ENCODE assay signal across 9 cellular contexts in the genomic region with DNA sequence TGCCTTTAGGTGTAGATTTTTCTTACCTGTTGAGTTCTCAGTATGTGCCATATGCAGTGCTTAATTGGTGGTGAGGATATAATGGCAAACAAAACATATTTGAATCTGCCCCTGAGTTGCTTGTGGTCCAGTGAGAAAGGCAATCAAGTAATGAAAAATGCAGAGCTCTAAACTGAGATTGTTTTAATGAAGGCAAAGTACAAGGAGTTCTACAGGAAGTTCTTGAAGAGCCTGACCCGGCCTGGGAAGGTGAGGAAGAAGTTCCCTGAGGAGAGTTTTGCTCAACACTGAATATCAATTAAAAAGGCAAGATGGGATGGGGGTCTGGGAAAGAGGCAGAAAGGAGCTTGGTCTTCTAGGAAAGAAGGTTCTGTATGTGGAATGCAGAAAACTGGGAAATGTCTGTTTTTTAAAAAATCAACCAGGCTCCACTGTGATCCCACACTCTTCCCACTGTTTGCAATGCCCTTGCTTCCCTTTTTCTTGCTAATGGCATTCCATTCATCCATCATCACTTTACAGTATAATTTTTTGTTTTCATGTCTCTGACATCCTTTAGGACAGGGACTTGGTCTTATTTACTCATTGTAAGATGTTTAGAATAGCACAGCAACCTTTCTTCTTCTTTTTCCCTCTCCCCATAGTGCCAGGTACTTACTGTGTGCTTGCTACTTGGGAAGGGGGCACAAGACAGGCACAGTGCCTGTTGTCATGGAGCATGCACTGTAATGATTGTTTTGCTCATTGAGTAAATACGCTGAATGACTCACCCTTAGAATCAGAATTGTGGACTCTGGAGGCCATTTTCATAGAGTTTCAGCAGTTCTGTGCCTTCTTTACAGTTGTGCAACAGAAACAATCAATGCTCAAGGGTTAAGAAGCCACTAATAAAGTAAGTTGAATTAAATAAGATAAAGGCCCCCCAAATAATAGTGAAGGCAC.
A peak's percentile ranks its signal among the peaks of the same experiment; 100 is the strongest.
DNase-seq lines count a peak whose midpoint lies in the region; ATAC-seq and TF ChIP-seq lines count a peak whose summit lies in the region.
"Had no signal": no experiment of that assay in that cellular context is flagged by ENCODE, and none has a peak within 500 bp of the region (broad histone marks: within the 10 kb centered on the region; RNA-seq: fewer than 3 reads in every experiment).

No MANE protein-coding gene starts in this region.

- H3K4me3 ChIP-seq in osteoblast (ENCODE audit: insufficient read depth, low read length) = no peak overlapping the region

- no peak overlapping the region for H3K4me2 ChIP-seq in osteoblast (ENCODE audit: insufficient read depth, low read length)

- peaks cover 13% of the 10 kb centered on the region for H3K4me1 ChIP-seq in osteoblast (ENCODE audit: insufficient read depth, low read length)

- peak overlapping the region; percentile 36 for H3K27ac ChIP-seq in osteoblast (ENCODE audit: low read depth, low read length)

- peaks cover 33% of the 10 kb centered on the region for H3K4me1 Mint-ChIP-seq in dendritic cell treated with granulocyte-macrophage colony-stimulating factor and Interleukin-4, amounts not matched to agents 40 ng/mL and 50 ng/mL, for 4 days (ENCODE audit: low read depth)
- H3K4me1 Mint-ChIP-seq in naive thymus-derived CD8-positive, alpha-beta T cell = peaks cover 11 to 31% (median 20%) of the 10 kb centered on the region in 4 donors

- H3K27me3 ChIP-seq in osteoblast (ENCODE audit: insufficient read depth, low read length) = no peaks in the 10 kb centered on the region

- H4K20me1 ChIP-seq in osteoblast (ENCODE audit: insufficient read depth, low read length) = peaks cover 4% of the 10 kb centered on the region

- no peaks in the 10 kb centered on the region for H3K27me3 Mint-ChIP-seq in dendritic cell treated with granulocyte-macrophage colony-stimulating factor and Interleukin-4, amounts not matched to agents 40 ng/mL and 50 ng/mL, for 4 days
- no peaks in the 10 kb centered on the region for H3K27me3 Mint-ChIP-seq in naive thymus-derived CD8-positive, alpha-beta T cell

- H3K27ac Mint-ChIP-seq in dendritic cell treated with granulocyte-macrophage colony-stimulating factor and Interleukin-4, amounts not matched to agents 40 ng/mL and 50 ng/mL, for 4 days = peak overlapping the region; percentile 7
- peak overlapping the region in 3 of 10 donors; percentile 1 to 61 (median 6) for H3K27ac Mint-ChIP-seq in naive thymus-derived CD8-positive, alpha-beta T cell
- H3K27ac Mint-ChIP-seq: activated T-helper 1 cell treated with anti-CD3 and anti-CD28 coated beads, Interleukin-12 subunit alpha, Interleukin-12 subunit beta, Interleukin-2, Interleukin-4 antibody, amounts not matched to agents 30 ng/mL and 10 ng/mL and 1 ng/mL, durations not matched to agents 14 hours and 24 hours and 36 hours had no signal

- H3K9me3 ChIP-seq in osteoblast (ENCODE audit: low read depth, low read length) = no peaks in the 10 kb centered on the region

- H3K79me2 ChIP-seq in osteoblast (ENCODE audit: insufficient read depth, low read length) = peaks cover 2% of the 10 kb centered on the region

- no peak overlapping the region for H3K4me3 Mint-ChIP-seq in dendritic cell treated with granulocyte-macrophage colony-stimulating factor and Interleukin-4, amounts not matched to agents 40 ng/mL and 50 ng/mL, for 4 days
- H3K4me3 Mint-ChIP-seq in naive thymus-derived CD8-positive, alpha-beta T cell = no peak overlapping the region
- H3K4me3 Mint-ChIP-seq: activated T-helper 1 cell treated with anti-CD3 and anti-CD28 coated beads, Interleukin-12 subunit alpha, Interleukin-12 subunit beta, Interleukin-2, Interleukin-4 antibody, amounts not matched to agents 30 ng/mL and 10 ng/mL and 1 ng/mL, durations not matched to agents 14 hours and 24 hours and 36 hours had no signal

- intact Hi-C loops in dendritic cell treated with granulocyte-macrophage colony-stimulating factor and Interleukin-4, amounts not matched to agents 40 ng/mL and 50 ng/mL, for 4 days (cut with micrococcal nuclease) = no loop called here
- intact Hi-C loops in cardiac septum (cut with DNase I) = loop anchor here (10.0 kb wide), 1 partner anchor 159 kb away; the partner anchor contains the start of gene BLTP3A

- ATAC-seq in naive thymus-derived CD8-positive, alpha-beta T cell = no peak
- no peak for ATAC-seq in HG03342 (IDR thresholded peaks at IDR 0.05; ENCODE audit: unreplicated experiment)

- H3K36me3 ChIP-seq in osteoblast (ENCODE audit: insufficient read depth, low read length) = no peaks in the 10 kb centered on the region

- H3K9me3 Mint-ChIP-seq in dendritic cell treated with granulocyte-macrophage colony-stimulating factor and Interleukin-4, amounts not matched to agents 40 ng/mL and 50 ng/mL, for 4 days = no peaks in the 10 kb centered on the region
- H3K9me3 Mint-ChIP-seq in naive thymus-derived CD8-positive, alpha-beta T cell = no peaks in the 10 kb centered on the region
- H3K9me3 Mint-ChIP-seq: activated T-helper 1 cell treated with anti-CD3 and anti-CD28 coated beads, Interleukin-12 subunit alpha, Interleukin-12 subunit beta, Interleukin-2, Interleukin-4 antibody, amounts not matched to agents 30 ng/mL and 10 ng/mL and 1 ng/mL, durations not matched to agents 14 hours and 24 hours and 36 hours had no signal

- peaks cover 13% of the 10 kb centered on the region for H3K36me3 Mint-ChIP-seq in dendritic cell treated with granulocyte-macrophage colony-stimulating factor and Interleukin-4, amounts not matched to agents 40 ng/mL and 50 ng/mL, for 4 days (ENCODE audit: low read depth)
- peaks cover 0 to 9% (median 0%) of the 10 kb centered on the region in 3 donors for H3K36me3 Mint-ChIP-seq in naive thymus-derived CD8-positive, alpha-beta T cell

- DNase-seq in GM03348 (ENCODE audit: low spot score) (peak; percentile 11), NCI-H345 (lab: John Stamatoyannopoulos, UW) (peak; percentile 71), osteoblast (ENCODE audit: insufficient read length, low spot score, missing footprints) (peak; percentile 73), cardiac septum (ENCODE audit: low spot score) (no peak)
- no peak for DNase-seq in naive thymus-derived CD8-positive, alpha-beta T cell
- DNase-seq in activated naive CD4-positive, alpha-beta T cell treated with Interleukin-2 at 50 U/mL for 16 hours = no peak

- POLR2A ChIA-PET in naive thymus-derived CD8-positive, alpha-beta T cell (lab: Charles Lee) = no interaction called here

- TF ChIP-seq CTCF in osteoblast (IDR thresholded peaks at IDR 0.05; ENCODE audit: extremely low read depth, low read depth, low read length) = no peak

- no peak overlapping the region for H2AFZ ChIP-seq in osteoblast (ENCODE audit: low read length)

Comparison
In these comparisons a context has a peak if more than half of its experiments do, and no peak if none do; other contexts are left out.
1. DNase-seq: peak in GM03348 (single experiment), NCI-H345 (single experiment) and osteoblast (single experiment); none in naive thymus-derived CD8-positive, alpha-beta T cell (0 of 10), cardiac septum (single experiment) and activated naive CD4-positive, alpha-beta T cell treated with Interleukin-2 at 50 U/mL for 16 hours (single experiment).